Comparison of ENCODE assay signal across 8 cellular contexts in genomic region chr3:142929109-142929508, GRCh38. TPM values are rescaled to one million over a fixed set of nuclear protein-coding genes. Genes with fewer than 3 reads are reported as not detected.
DNase-seq lines count a peak whose midpoint lies in the region; ATAC-seq and TF ChIP-seq lines count a peak whose summit lies in the region.

No MANE protein-coding gene starts in this region.

- TF ChIP-seq CTCF in CD14-positive monocyte (IDR thresholded peaks at IDR 0.05): peak; percentile 53
- TF ChIP-seq CTCF in NB4 (IDR thresholded peaks at IDR 0.05; ENCODE audit: low read depth, low read length): peak; percentile 44
- peak; percentile 81 for TF ChIP-seq CTCF in VCaP (conservative IDR thresholded peaks at IDR 0.05)
- TF ChIP-seq CTCF in fibroblast of villous mesenchyme (IDR thresholded peaks at IDR 0.05; ENCODE audit: insufficient read depth, low read depth, low read length): peak; percentile 39

- H3K4me1 Mint-ChIP-seq in CD14-positive monocyte: peaks cover 2% of the 10 kb centered on the region

- H3K27ac Mint-ChIP-seq in CD14-positive monocyte: no peak overlapping the region

- peak; percentile 70 for ATAC-seq in GM19372 (IDR thresholded peaks at IDR 0.05; ENCODE audit: low read depth, unreplicated experiment)
- no peak for ATAC-seq in HG02623 (IDR thresholded peaks at IDR 0.05; ENCODE audit: unreplicated experiment)

- H3K27me3 Mint-ChIP-seq in CD14-positive monocyte (ENCODE audit: low read depth in 3 of 3): peaks cover 0 to 4% (median 2%) of the 10 kb centered on the region in 3 donors

- no peak overlapping the region for H3K27ac ChIP-seq in VCaP

- no peak for TF ChIP-seq POLR2A in NB4 (IDR thresholded peaks at IDR 0.05; ENCODE audit: extremely low read depth, insufficient read length)

- peaks cover 2 to 7% (median 4%) of the 10 kb centered on the region in 7 donors for H3K9me3 Mint-ChIP-seq in CD14-positive monocyte

- no peaks in the 10 kb centered on the region for H3K36me3 Mint-ChIP-seq in CD14-positive monocyte

- DNase-seq in CD14-positive monocyte (ENCODE audit: low spot score): no peak
- peak; percentile 70 for DNase-seq in NB4 (ENCODE audit: low read depth)
- peak; percentile 31 for DNase-seq in fibroblast of villous mesenchyme (ENCODE audit: low read depth)
- peak; percentile 13 for DNase-seq in stimulated activated CD4-positive, alpha-beta T cell treated with anti-CD3 and anti-CD28 coated beads, Interleukin-2, amount 100 ng/mL, for 4 hours (ENCODE audit: low read depth)
- DNase-seq in NK-92 treated with Interleukin-12 subunit alpha and Interleukin-12 subunit beta, amount 100 ng/mL, for 24 hours (lab: John Stamatoyannopoulos, UW): no peak

- H3K4me3 Mint-ChIP-seq in CD14-positive monocyte: no peak overlapping the region

- intact Hi-C loops in CD14-positive monocyte (cut with micrococcal nuclease): no loop called here

- H3K4me3 ChIP-seq in NB4 (ENCODE audit: low read depth, low read length) (no peak overlapping the region), fibroblast of villous mesenchyme (ENCODE audit: low read depth, low read length) (no peak overlapping the region)

RNA-seq across cellular contexts. Expression of gene PAQR9, which starts 34.4 kb away (rescaled TPM):
- polyA plus RNA-seq in CD14-positive monocyte: not detected
- not detected in 2 replicates for total RNA-seq in fibroblast of villous mesenchyme

RNA-seq across cellular contexts. Expression of gene PCOLCE2, which starts 40.2 kb away (rescaled TPM):
- polyA plus RNA-seq in CD14-positive monocyte: not detected
- total RNA-seq in fibroblast of villous mesenchyme: under 0.01 TPM in 1 of 2 replicates, not detected in the other

Comparison
In these comparisons a context has a peak if more than half of its experiments do, and no peak if none do; other contexts are left out.
1. DNase-seq: peak in NB4 (single experiment), fibroblast of villous mesenchyme (single experiment) and stimulated activated CD4-positive, alpha-beta T cell treated with anti-CD3 and anti-CD28 coated beads, Interleukin-2, amount 100 ng/mL, for 4 hours (single experiment); none in CD14-positive monocyte (single experiment) and NK-92 treated with Interleukin-12 subunit alpha and Interleukin-12 subunit beta, amount 100 ng/mL, for 24 hours (single experiment).
2. Peak in every context shown above with its lines, with median percentiles within 50 percentile points of each other: CTCF ChIP-seq.